1 cellular context compared by ENCODE assay signal in genomic region chr22:21916309-21916918, GRCh38.
TF ChIP-seq lines count a peak whose summit lies in the region.

No MANE protein-coding gene starts in this region.

TF ChIP-seq in SK-N-SH, 30 proteins besides CTCF, POLR2A, EP300 and RAD21 (continued from another document):
- TF ChIP-seq ZBTB33 (IDR thresholded peaks at IDR 0.05; ENCODE audit: borderline replicate concordance, low read depth) = no peak
- no peak for TF ChIP-seq FOXJ3 (CRISPR knock-in tag; IDR thresholded peaks at IDR 0.05)
- TF ChIP-seq PBX3 (IDR thresholded peaks at IDR 0.05) = no peak
- no peak for TF ChIP-seq GABPA (IDR thresholded peaks at IDR 0.05; ENCODE audit: low read depth)
- no peak for TF ChIP-seq REST (IDR thresholded peaks at IDR 0.05; ENCODE audit: low read depth, low read length)
- no peak for TF ChIP-seq FOSL2 (IDR thresholded peaks at IDR 0.05; ENCODE audit: borderline replicate concordance, low read depth)
- no peak for TF ChIP-seq MEF2A (IDR thresholded peaks at IDR 0.05; ENCODE audit: borderline replicate concordance, low read depth)
- TF ChIP-seq NRF1 (IDR thresholded peaks at IDR 0.05; ENCODE audit: low read depth, low read length) = no peak
